1 cellular context compared by ENCODE assay signal in genomic region chr16:426115-426905, GRCh38.
TF ChIP-seq lines count a peak whose summit lies in the region.

No MANE protein-coding gene starts in this region.

TF ChIP-seq in HEK293, 187 proteins besides CTCF, POLR2A, EP300 and RAD21 (continued from another document):
- TF ChIP-seq PRDM10 (tag by site-specific recombination; IDR thresholded peaks at IDR 0.05) (peak; percentile 42; the same call in 1 of the 2 replicates), ZNF140 (tag by site-specific recombination; IDR thresholded peaks at IDR 0.05) (no peak)
TF ChIP-seq in HEK293: peak in this region for 22.
